In genomic region chr11:47523491-47524199, GRCh38 we compare ENCODE assay signal across 8 cellular contexts. TPM values are rescaled to one million over a fixed set of nuclear protein-coding genes. Genes with fewer than 3 reads are reported as not detected.
DNase-seq lines count a peak whose midpoint lies in the region; ATAC-seq and TF ChIP-seq lines count a peak whose summit lies in the region.

No MANE protein-coding gene starts in this region.

- H3K4me3 ChIP-seq in choroid plexus epithelial cell (ENCODE audit: low read depth, low read length) (peak overlapping the region; percentile 15), left lung (no peak overlapping the region)

- H3K27me3 ChIP-seq in left lung, result no peaks in the 10 kb centered on the region

- TF ChIP-seq CTCF in choroid plexus epithelial cell (conservative IDR thresholded peaks at IDR 0.05; ENCODE audit: low read depth, low read length), result no peak
- no peak for TF ChIP-seq CTCF in left lung (IDR thresholded peaks at IDR 0.05)

- H3K9me3 ChIP-seq in left lung, result no peaks in the 10 kb centered on the region

- H3K36me3 ChIP-seq in left lung, result peaks cover 0 to 4% of the 10 kb centered on the region in 2 donors

- peaks cover 25 to 85% of the 10 kb centered on the region in 2 donors for H3K4me1 ChIP-seq in left lung

- H3K4me3 Mint-ChIP-seq in stimulated activated naive CD8-positive, alpha-beta T cell treated with anti-CD3 and anti-CD28 coated beads, Interleukin-15, amount 100 ng/mL, for 72 hours, result peak overlapping the region; percentile 50 to 71

- ATAC-seq in HG02870 (IDR thresholded peaks at IDR 0.05; ENCODE audit: unreplicated experiment) (peak; percentile 49), left lung (peak; percentile 88)
- peak; percentile 89 for ATAC-seq in stimulated activated naive CD8-positive, alpha-beta T cell treated with anti-CD3 and anti-CD28 coated beads, Interleukin-15, amount 100 ng/mL, for 72 hours

- H3K9me3 Mint-ChIP-seq in stimulated activated naive CD8-positive, alpha-beta T cell treated with anti-CD3 and anti-CD28 coated beads, Interleukin-15, amount 100 ng/mL, for 72 hours, result no peaks in the 10 kb centered on the region

- H3K4me1 Mint-ChIP-seq in stimulated activated naive CD8-positive, alpha-beta T cell treated with anti-CD3 and anti-CD28 coated beads, Interleukin-15, amount 100 ng/mL, for 72 hours, result peaks cover 63% of the 10 kb centered on the region

- H3K27me3 Mint-ChIP-seq in stimulated activated naive CD8-positive, alpha-beta T cell treated with anti-CD3 and anti-CD28 coated beads, Interleukin-15, amount 100 ng/mL, for 72 hours, result no peaks in the 10 kb centered on the region

- H3K27ac Mint-ChIP-seq in stimulated activated naive CD8-positive, alpha-beta T cell treated with anti-CD3 and anti-CD28 coated beads, Interleukin-15, amount 100 ng/mL, for 72 hours, result peak overlapping the region in 1 of 2 donors; percentile 92

- H3K27ac ChIP-seq in left lung, result peak overlapping the region; percentile 79 to 84

- intact Hi-C loops in left lung (cut with DNase I), result no loop called here

- DNase-seq in GM04503 (ENCODE audit: low read depth), result peak; percentile 47
- DNase-seq in SW480 (ENCODE audit: low spot score), result peak; percentile 54
- DNase-seq in choroid plexus epithelial cell (ENCODE audit: low read depth), result peak; percentile 93
- DNase-seq in left lung, result peak in 1 of 2 donors; percentile 51
- DNase-seq in stimulated activated naive CD8-positive, alpha-beta T cell treated with anti-CD3 and anti-CD28 coated beads, Interleukin-15, amount 100 ng/mL, for 72 hours, result peak in 1 of 2 donors; percentile 40
- no peak for DNase-seq in NCI-H82 treated with DMSO at 0.1 percent for 48 hours (lab: John Stamatoyannopoulos, UW; ENCODE audit: unreplicated experiment)
- DNase-seq in NCI-H446 treated with DMSO at 0.1 percent for 48 hours (lab: John Stamatoyannopoulos, UW), result no peak

RNA-seq across cellular contexts. Expression of gene CELF1, which starts 29.3 kb away (rescaled TPM):
- 100 to 1,000 TPM in 1 of 2 donors, 10 to 100 TPM in 1; 76.8 to 107 TPM for total RNA-seq in left lung

RNA-seq across cellular contexts. Expression of gene PTPMT1, which starts 41.8 kb away (rescaled TPM):
- total RNA-seq in left lung, result 10 to 100 TPM; 61.4 to 75.2 TPM

RNA-seq across cellular contexts. Expression of gene KBTBD4, which starts 55.1 kb away (rescaled TPM):
- 10 to 100 TPM; 13.3 to 13.9 TPM for total RNA-seq in left lung

RNA-seq across cellular contexts. Expression of gene NDUFS3, which starts 55.2 kb away (rescaled TPM):
- 10 to 100 TPM; 76.2 to 89.0 TPM for total RNA-seq in left lung

Comparison
In these comparisons a context has a peak if more than half of its experiments do, and no peak if none do; other contexts are left out.
1. DNase-seq: peak in GM04503 (single experiment), SW480 (single experiment) and choroid plexus epithelial cell (single experiment); none in NCI-H82 treated with DMSO at 0.1 percent for 48 hours (single experiment) and NCI-H446 treated with DMSO at 0.1 percent for 48 hours (single experiment).
2. Peak in every context shown above with its lines, with median percentiles within 50 percentile points of each other: ATAC-seq.